Comparison of ENCODE assay signal across 9 cellular contexts in the genomic region with DNA sequence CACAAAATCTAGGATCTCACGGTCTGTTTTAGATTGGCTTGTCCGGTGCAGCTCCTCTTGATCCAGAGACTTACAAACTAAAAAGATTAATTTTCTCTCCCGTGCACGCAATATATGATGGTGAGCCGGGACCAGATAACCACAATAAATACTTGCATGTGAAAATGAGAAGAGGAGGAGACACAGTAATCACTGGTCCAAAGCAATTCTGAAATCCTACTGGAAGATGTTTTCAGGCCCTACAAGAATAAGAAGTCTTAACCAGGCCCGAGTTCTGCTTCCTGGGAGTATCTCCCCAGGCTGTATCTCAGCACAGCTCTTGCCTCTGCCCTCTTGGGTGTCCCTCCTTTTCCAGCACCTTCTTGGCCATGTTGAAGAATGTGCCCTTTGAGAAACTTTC. TPM values are rescaled to one million over a fixed set of nuclear protein-coding genes. Genes with fewer than 3 reads are reported as not detected.
DNase-seq lines count a peak whose midpoint lies in the region; ATAC-seq, FAIRE-seq and TF ChIP-seq lines count a peak whose summit lies in the region.
"Had no signal": no experiment of that assay in that cellular context is flagged by ENCODE, and none has a peak within 500 bp of the region (broad histone marks: within the 10 kb centered on the region; RNA-seq: fewer than 3 reads in every experiment).

No MANE protein-coding gene starts in this region.

- H3K4me1 ChIP-seq in keratinocyte (ENCODE audit: control insufficient read depth, extremely low read depth, insufficient read depth, low read length) (peaks cover 5% of the 10 kb centered on the region), subcutaneous abdominal adipose tissue (ENCODE audit: control insufficient read depth in 5 of 5, insufficient read depth in 5 of 5, low read length in 5 of 5) (peaks cover 2 to 22% (median 18%) of the 10 kb centered on the region in 5 donors)

- peaks cover 4 to 5% of the 10 kb centered on the region in 2 experiments for H3K36me3 ChIP-seq in keratinocyte (ENCODE audit: control insufficient read depth in 2 of 2, extremely low read depth in 1 of 2, insufficient read depth in 2 of 2, low read length in 2 of 2)
- peaks cover 0 to 9% (median 7%) of the 10 kb centered on the region in 5 donors for H3K36me3 ChIP-seq in subcutaneous abdominal adipose tissue (ENCODE audit: control insufficient read depth in 5 of 5, insufficient read depth in 5 of 5, low read length in 5 of 5)

- no peak for TF ChIP-seq CTCF in keratinocyte (optimal IDR thresholded peaks at IDR 0.05 in 1 of 3, IDR thresholded peaks at IDR 0.05 in 1 of 3, conservative IDR thresholded peaks at IDR 0.05 in 1 of 3; ENCODE audit: extremely low read depth in 1 of 3, insufficient read depth in 2 of 3, low read length in 3 of 3)

- H3K27ac ChIP-seq in keratinocyte (ENCODE audit: control insufficient read depth, insufficient read depth, low read length): peak overlapping the region; percentile 86
- peak overlapping the region; percentile 92 for H3K27ac ChIP-seq in subcutaneous abdominal adipose tissue (ENCODE audit: low read depth, low read length)

- H4K20me1 ChIP-seq in keratinocyte (ENCODE audit: control insufficient read depth, extremely low read depth, insufficient read depth, low read length): no peaks in the 10 kb centered on the region

- no peak for DNase-seq in activated T-cell treated with anti-CD3 and anti-CD28 coated beads, Interleukin-2, amount 50 U/mL, for 24 hours
- no peak for DNase-seq in activated T-cell treated with anti-CD3 and anti-CD28 coated beads, Interleukin-2, amount 50 U/mL, for 1 hour
- DNase-seq in activated T-helper 1 cell treated with anti-CD3 and anti-CD28 coated beads, Interleukin-12 subunit alpha, Interleukin-12 subunit beta, Interleukin-2, Interleukin-4 antibody, amounts not matched to agents 30 ng/mL and 10 ng/mL and 1 ng/mL, durations not matched to agents 14 hours and 24 hours and 36 hours (ENCODE audit: low spot score): no peak
- DNase-seq in keratinocyte (ENCODE audit: low read depth, low spot score) (no peak), mesenteric fat pad (ENCODE audit: low spot score) (no peak), NCI-H146 (lab: John Stamatoyannopoulos, UW) (no peak)
- DNase-seq: NCI-H187 treated with DMSO at 0.1 percent for 48 hours had no signal

- H3K27me3 ChIP-seq in keratinocyte (ENCODE audit: control insufficient read depth, extremely low read depth, insufficient read depth, low read length) (no peaks in the 10 kb centered on the region), subcutaneous abdominal adipose tissue (ENCODE audit: control insufficient read depth in 5 of 5, insufficient read depth in 4 of 5, low read length in 5 of 5) (no peaks in the 10 kb centered on the region)

- peaks cover 2% of the 10 kb centered on the region for H3K9me1 ChIP-seq in keratinocyte (ENCODE audit: control insufficient read depth, extremely low read depth, insufficient read depth, low read length)

- dilution Hi-C loops in keratinocyte (cut with MboI; ENCODE audit: extremely low pct_ligation_motif_present, low sequenced_read_pairs): no loop called here

- FAIRE-seq in keratinocyte (lab: Jason Lieb, UNC): no peak

- intact Hi-C loops in activated T-helper 1 cell treated with anti-CD3 and anti-CD28 coated beads, Interleukin-12 subunit alpha, Interleukin-12 subunit beta, Interleukin-2, Interleukin-4 antibody, amounts not matched to agents 30 ng/mL and 10 ng/mL and 1 ng/mL, durations not matched to agents 14 hours and 24 hours and 36 hours (cut with micrococcal nuclease): no loop called here

- H3K4me3 Mint-ChIP-seq in activated T-cell treated with anti-CD3 and anti-CD28 coated beads, Interleukin-2, amount 50 U/mL, for 24 hours: peak overlapping the region; percentile 92
- peak overlapping the region; percentile 98 for H3K4me3 Mint-ChIP-seq in activated T-helper 1 cell treated with anti-CD3 and anti-CD28 coated beads, Interleukin-12 subunit alpha, Interleukin-12 subunit beta, Interleukin-2, Interleukin-4 antibody, amounts not matched to agents 30 ng/mL and 10 ng/mL and 1 ng/mL, durations not matched to agents 14 hours and 24 hours and 36 hours

- H2AFZ ChIP-seq in keratinocyte (ENCODE audit: control insufficient read depth, low read length): no peak overlapping the region

- H3K27me3 Mint-ChIP-seq in activated T-cell treated with anti-CD3 and anti-CD28 coated beads, Interleukin-2, amount 50 U/mL, for 24 hours: no peaks in the 10 kb centered on the region
- no peaks in the 10 kb centered on the region for H3K27me3 Mint-ChIP-seq in activated T-helper 1 cell treated with anti-CD3 and anti-CD28 coated beads, Interleukin-12 subunit alpha, Interleukin-12 subunit beta, Interleukin-2, Interleukin-4 antibody, amounts not matched to agents 30 ng/mL and 10 ng/mL and 1 ng/mL, durations not matched to agents 14 hours and 24 hours and 36 hours (ENCODE audit: insufficient read depth)

- H3K4me2 ChIP-seq in keratinocyte (ENCODE audit: control insufficient read depth, extremely low read depth, insufficient read depth, low read depth, low read length): peak overlapping the region; percentile 98

- H3K79me2 ChIP-seq in keratinocyte (ENCODE audit: control insufficient read depth, insufficient read depth, low read length): peaks cover 47% of the 10 kb centered on the region

- no peaks in the 10 kb centered on the region for H3K9me3 Mint-ChIP-seq in activated T-cell treated with anti-CD3 and anti-CD28 coated beads, Interleukin-2, amount 50 U/mL, for 24 hours
- no peaks in the 10 kb centered on the region for H3K9me3 Mint-ChIP-seq in activated T-helper 1 cell treated with anti-CD3 and anti-CD28 coated beads, Interleukin-12 subunit alpha, Interleukin-12 subunit beta, Interleukin-2, Interleukin-4 antibody, amounts not matched to agents 30 ng/mL and 10 ng/mL and 1 ng/mL, durations not matched to agents 14 hours and 24 hours and 36 hours

- peak overlapping the region; percentile 89 to 96 (median 95) for H3K4me3 ChIP-seq in keratinocyte (ENCODE audit: control insufficient read depth in 2 of 3, extremely low read depth in 1 of 3, insufficient read depth in 2 of 3, low read depth in 1 of 3, low read length in 3 of 3)
- H3K4me3 ChIP-seq in subcutaneous abdominal adipose tissue (ENCODE audit: low read depth in 1 of 5, low read length in 5 of 5): peak overlapping the region; percentile 77 to 100 (median 93)

- peaks cover 51% of the 10 kb centered on the region for H3K36me3 Mint-ChIP-seq in activated T-cell treated with anti-CD3 and anti-CD28 coated beads, Interleukin-2, amount 50 U/mL, for 24 hours (ENCODE audit: low read depth)
- peaks cover 16% of the 10 kb centered on the region for H3K36me3 Mint-ChIP-seq in activated T-helper 1 cell treated with anti-CD3 and anti-CD28 coated beads, Interleukin-12 subunit alpha, Interleukin-12 subunit beta, Interleukin-2, Interleukin-4 antibody, amounts not matched to agents 30 ng/mL and 10 ng/mL and 1 ng/mL, durations not matched to agents 14 hours and 24 hours and 36 hours (ENCODE audit: low read depth)

- no peak for ATAC-seq in HG02759 (IDR thresholded peaks at IDR 0.05; ENCODE audit: unreplicated experiment)

- H3K9ac ChIP-seq in keratinocyte (ENCODE audit: control insufficient read depth, extremely low read depth, insufficient read depth, low read length): peak overlapping the region; percentile 96
- peak overlapping the region in 3 of 5 donors; percentile 91 to 93 (median 91) for H3K9ac ChIP-seq in subcutaneous abdominal adipose tissue (ENCODE audit: low read length in 5 of 5)

- H3K9me3 ChIP-seq in keratinocyte (ENCODE audit: control insufficient read depth, low read depth, low read length): no peaks in the 10 kb centered on the region
- H3K9me3 ChIP-seq in subcutaneous abdominal adipose tissue (ENCODE audit: control insufficient read depth in 5 of 5, low read length in 5 of 5): no peaks in the 10 kb centered on the region

- H3K27ac Mint-ChIP-seq in activated T-cell treated with anti-CD3 and anti-CD28 coated beads, Interleukin-2, amount 50 U/mL, for 24 hours: peak overlapping the region; percentile 94
- H3K27ac Mint-ChIP-seq in activated T-helper 1 cell treated with anti-CD3 and anti-CD28 coated beads, Interleukin-12 subunit alpha, Interleukin-12 subunit beta, Interleukin-2, Interleukin-4 antibody, amounts not matched to agents 30 ng/mL and 10 ng/mL and 1 ng/mL, durations not matched to agents 14 hours and 24 hours and 36 hours: peak overlapping the region; percentile 98

- peaks cover 29% of the 10 kb centered on the region for H3K4me1 Mint-ChIP-seq in activated T-cell treated with anti-CD3 and anti-CD28 coated beads, Interleukin-2, amount 50 U/mL, for 24 hours (ENCODE audit: low read depth)
- H3K4me1 Mint-ChIP-seq in activated T-helper 1 cell treated with anti-CD3 and anti-CD28 coated beads, Interleukin-12 subunit alpha, Interleukin-12 subunit beta, Interleukin-2, Interleukin-4 antibody, amounts not matched to agents 30 ng/mL and 10 ng/mL and 1 ng/mL, durations not matched to agents 14 hours and 24 hours and 36 hours (ENCODE audit: low read depth): peaks cover 26% of the 10 kb centered on the region

RNA-seq across cellular contexts. Expression of gene WDR4, which starts 1.0 kb away (rescaled TPM):
- 73.2 and 74.2 TPM in 2 replicates for total RNA-seq in activated T-helper 1 cell treated with anti-CD3 and anti-CD28 coated beads, Interleukin-12 subunit alpha, Interleukin-12 subunit beta, Interleukin-2, Interleukin-4 antibody, amounts not matched to agents 30 ng/mL and 10 ng/mL and 1 ng/mL, durations not matched to agents 14 hours and 24 hours and 36 hours
- 13.3 to 22.4 TPM (median 14.9 TPM) in 3 replicates for polyA plus RNA-seq in keratinocyte
- 4.2 TPM for polyA plus RNA-seq in keratinocyte (2011; ENCODE audit: low read depth)
- 5.6 and 12.1 TPM in 2 replicates for polyA plus RNA-seq in keratinocyte (2011; cell fraction: cytosol; rRNA removed)
- 24.6 and 26.5 TPM in 2 replicates for polyA plus RNA-seq in keratinocyte (2011; cell fraction: nucleus; rRNA removed)
- polyA plus RNA-seq in keratinocyte (2012; ENCODE audit: low replicate concordance): 8.6 and 28.4 TPM in 2 replicates
- 18.7 to 38.6 TPM (median 22.9 TPM) in 3 replicates for polyA minus RNA-seq in keratinocyte
- polyA minus RNA-seq in keratinocyte (2011; cell fraction: cytosol; rRNA and poly(A)+ RNA removed): 13.2 TPM
- 18.7 and 24.3 TPM in 2 replicates for polyA minus RNA-seq in keratinocyte (2011; cell fraction: nucleus; rRNA and poly(A)+ RNA removed)
- total RNA-seq in mesenteric fat pad: 18.6 TPM

RNA-seq across cellular contexts. Expression of gene NDUFV3, which starts 12.8 kb away (rescaled TPM):
- total RNA-seq in activated T-helper 1 cell treated with anti-CD3 and anti-CD28 coated beads, Interleukin-12 subunit alpha, Interleukin-12 subunit beta, Interleukin-2, Interleukin-4 antibody, amounts not matched to agents 30 ng/mL and 10 ng/mL and 1 ng/mL, durations not matched to agents 14 hours and 24 hours and 36 hours: 41.9 and 44.4 TPM in 2 replicates
- polyA plus RNA-seq in keratinocyte: 26.1 to 58.2 TPM (median 28.9 TPM) in 3 replicates
- polyA plus RNA-seq in keratinocyte (2011; ENCODE audit: low read depth): 12.3 TPM
- 30.7 and 40.8 TPM in 2 replicates for polyA plus RNA-seq in keratinocyte (2011; cell fraction: cytosol; rRNA removed)
- polyA plus RNA-seq in keratinocyte (2011; cell fraction: nucleus; rRNA removed): 46.1 and 47.9 TPM in 2 replicates
- 27.4 and 45.9 TPM in 2 replicates for polyA plus RNA-seq in keratinocyte (2012; ENCODE audit: low replicate concordance)
- 13.9 to 26.2 TPM (median 23.3 TPM) in 3 replicates for polyA minus RNA-seq in keratinocyte
- polyA minus RNA-seq in keratinocyte (2011; cell fraction: cytosol; rRNA and poly(A)+ RNA removed): 44.5 TPM
- polyA minus RNA-seq in keratinocyte (2011; cell fraction: nucleus; rRNA and poly(A)+ RNA removed): 19.9 and 31.6 TPM in 2 replicates
- 40.8 TPM for total RNA-seq in mesenteric fat pad

RNA-seq across cellular contexts. Expression of gene ERVH48-1, which starts 45.1 kb away (rescaled TPM):
- total RNA-seq in activated T-helper 1 cell treated with anti-CD3 and anti-CD28 coated beads, Interleukin-12 subunit alpha, Interleukin-12 subunit beta, Interleukin-2, Interleukin-4 antibody, amounts not matched to agents 30 ng/mL and 10 ng/mL and 1 ng/mL, durations not matched to agents 14 hours and 24 hours and 36 hours: 0.22 and 0.26 TPM in 2 replicates
- polyA plus RNA-seq in keratinocyte: 0.03 to 0.05 TPM in 2 of 3 replicates, not detected in the other
- not detected for polyA plus RNA-seq in keratinocyte (2011; ENCODE audit: low read depth)
- 0.03 TPM in 1 of 2 replicates, not detected in the other for polyA plus RNA-seq in keratinocyte (2011; cell fraction: cytosol; rRNA removed)
- polyA plus RNA-seq in keratinocyte (2011; cell fraction: nucleus; rRNA removed): 0.04 TPM in 1 of 2 replicates, not detected in the other
- polyA plus RNA-seq in keratinocyte (2012; ENCODE audit: low replicate concordance): 0.37 TPM in 1 of 2 replicates, not detected in the other
- not detected in 3 replicates for polyA minus RNA-seq in keratinocyte
- polyA minus RNA-seq in keratinocyte (2011; cell fraction: cytosol; rRNA and poly(A)+ RNA removed): not detected
- not detected in 2 replicates for polyA minus RNA-seq in keratinocyte (2011; cell fraction: nucleus; rRNA and poly(A)+ RNA removed)
- total RNA-seq in mesenteric fat pad: not detected
